In genomic region chr3:143286392-143287010, GRCh38 we compare ENCODE assay signal across 17 cellular contexts.
"Had no signal": no experiment of that assay in that cellular context is flagged by ENCODE, and none has a peak within 500 bp of the region (broad histone marks: within the 10 kb centered on the region; RNA-seq: fewer than 3 reads in every experiment).

No MANE protein-coding gene starts in this region.

- FAIRE-seq: pancreas had no signal

- H3K4me1 ChIP-seq: pancreas, sigmoid colon, upper lobe of left lung had no signal

- H3K4me3 ChIP-seq: heart right ventricle, pancreas, sigmoid colon, thoracic aorta, upper lobe of left lung had no signal

- H3K27me3 ChIP-seq: heart right ventricle, neutrophil, pancreas, sigmoid colon, upper lobe of left lung had no signal

- H3K9me3 ChIP-seq: heart right ventricle, neutrophil, pancreas, sigmoid colon, thoracic aorta, upper lobe of left lung had no signal

- H3K27ac ChIP-seq: heart right ventricle, neutrophil, pancreas, sigmoid colon, thoracic aorta, upper lobe of left lung had no signal

- ATAC-seq: activated T-cell treated with anti-CD3 and anti-CD28 coated beads, Interleukin-2, amount 50 U/mL, for 4 hours; esophagus mucosa; heart right ventricle; naive thymus-derived CD4-positive, alpha-beta T cell; pancreas; stimulated activated effector memory CD8-positive, alpha-beta T cell treated with anti-CD3 and anti-CD28 coated beads, Interleukin-12 subunit alpha, Interleukin-12 subunit beta, amount 100 ng/mL, for 72 hours; T-cell had no signal

- DNase-seq: activated CD4-positive, alpha-beta T cell treated with anti-CD3 and anti-CD28 coated beads, Interleukin-2, amount 10 ng/mL, durations not matched to agents 24 days and 14 days; activated CD8-positive, alpha-beta memory T cell treated with anti-CD3 and anti-CD28 coated beads, Interleukin-2, amount 50 U/mL, for 4 hours; activated naive CD4-positive, alpha-beta T cell treated with anti-CD3 and anti-CD28 coated beads for 36 hours; activated T-cell treated with anti-CD3 and anti-CD28 coated beads, Interleukin-2, amount 50 U/mL, for 4 hours; cortex of kidney; heart right ventricle; naive thymus-derived CD4-positive, alpha-beta T cell; pancreas; sigmoid colon; stimulated activated CD4-positive, alpha-beta T cell treated with anti-CD3 and anti-CD28 coated beads, Interleukin-4, amount 100 ng/mL, for 24 hours; T-cell; T-helper 9 cell; upper lobe of left lung had no signal

- H3K36me3 ChIP-seq: heart right ventricle, neutrophil, pancreas, sigmoid colon, thoracic aorta, upper lobe of left lung had no signal
